In the genomic region with DNA sequence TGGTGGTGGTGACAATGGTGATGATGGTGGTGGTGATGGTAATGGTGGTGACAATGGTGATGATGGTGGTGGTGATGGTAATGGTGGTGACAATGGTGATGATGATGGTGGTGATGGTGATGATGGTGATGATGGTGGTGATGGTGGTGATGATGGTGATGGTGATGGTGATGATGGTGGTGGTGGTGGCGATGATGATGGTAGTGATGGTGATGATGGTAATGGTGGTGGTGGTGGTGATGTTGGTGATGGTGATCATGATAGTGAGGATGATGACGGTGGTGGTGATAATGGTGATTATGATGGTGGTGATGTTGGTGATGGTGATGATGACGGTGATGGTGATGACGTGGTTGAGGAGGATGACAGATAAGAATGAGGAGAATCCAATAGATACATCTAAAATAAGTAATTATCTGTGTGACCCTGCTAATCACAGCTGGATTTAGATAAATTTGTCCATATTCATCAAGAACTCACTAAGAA, we compare ENCODE assay signal across 27 cellular contexts.
"Had no signal": no experiment of that assay in that cellular context is flagged by ENCODE, and none has a peak within 500 bp of the region (broad histone marks: within the 10 kb centered on the region; RNA-seq: fewer than 3 reads in every experiment).

No MANE protein-coding gene starts in this region.

- FAIRE-seq: astrocyte, bronchial epithelial cell, endothelial cell of umbilical vein had no signal

- DNase-seq: activated CD4-positive, alpha-beta memory T cell treated with anti-CD3 and anti-CD28 coated beads, Interleukin-2, amount 10 ng/mL, durations not matched to agents 7 days and 5 days; activated CD4-positive, alpha-beta T cell treated with anti-CD3 and anti-CD28 coated beads for 1 hour; activated CD4-positive, alpha-beta T cell treated with anti-CD3 and anti-CD28 coated beads for 4 hours; activated CD4-positive, alpha-beta T cell treated with anti-CD3 and anti-CD28 coated beads, Interleukin-2, amount 10 ng/mL, durations not matched to agents 7 days and 5 days; activated CD4-positive, alpha-beta T cell treated with anti-CD3 and anti-CD28 coated beads, Interleukin-2, amount 50 U/mL, for 4 hours; activated CD8-positive, alpha-beta memory T cell treated with anti-CD3 and anti-CD28 coated beads, Interleukin-2, amount 50 U/mL, for 48 hours; activated gamma-delta T cell; activated naive CD4-positive, alpha-beta T cell treated with anti-CD3 and anti-CD28 coated beads, Interleukin-2, amount 50 U/mL, for 16 hours; activated naive CD4-positive, alpha-beta T cell treated with Interleukin-2 at 50 U/mL for 16 hours; activated T-cell treated with anti-CD3 and anti-CD28 coated beads for 4 hours; activated T-cell treated with anti-CD3 and anti-CD28 coated beads, Interleukin-2, amount 50 U/mL, for 24 hours; activated T-cell treated with anti-CD3 and anti-CD28 coated beads, Interleukin-2, amount 50 U/mL, for 72 hours; amniotic stem cell; anterior cingulate cortex; brain microvascular endothelial cell; cortex of kidney; dermis blood vessel endothelial cell; effector CD4-positive, alpha-beta T cell; effector memory CD8-positive, alpha-beta T cell; esophagus squamous epithelium; foreskin melanocyte; head of caudate nucleus; hippocampal formation; T-helper 2 cell had no signal
